In genomic region chr10:117878626-117879025, GRCh38 we compare ENCODE assay signal across 24 cellular contexts.
DNase-seq lines count a peak whose midpoint lies in the region; ATAC-seq and TF ChIP-seq lines count a peak whose summit lies in the region.
"Had no signal": no experiment of that assay in that cellular context is flagged by ENCODE, and none has a peak within 500 bp of the region (broad histone marks: within the 10 kb centered on the region; RNA-seq: fewer than 3 reads in every experiment).

No MANE protein-coding gene starts in this region.

- no peaks in the 10 kb centered on the region for H3K9me3 Mint-ChIP-seq in glutamatergic neuron (ENCODE audit: unreplicated experiment)
- H3K9me3 Mint-ChIP-seq: CD4-positive, CD25-positive, alpha-beta regulatory T cell; CD8-positive, alpha-beta memory T cell had no signal

- ATAC-seq in GM21619 (IDR thresholded peaks at IDR 0.05; ENCODE audit: unreplicated experiment): no peak
- ATAC-seq: A549, GM12878 had no signal

- H3K27ac Mint-ChIP-seq in glutamatergic neuron (ENCODE audit: unreplicated experiment): peak overlapping the region; percentile 14
- H3K27ac Mint-ChIP-seq: CD14-positive monocyte; CD4-positive, alpha-beta memory T cell; CD4-positive, CD25-positive, alpha-beta regulatory T cell; CD8-positive, alpha-beta memory T cell had no signal

- POLR2A ChIA-PET in HEK293T (lab: Yijun Ruan, JAX): no interaction called here

- no peaks in the 10 kb centered on the region for H3K36me3 Mint-ChIP-seq in glutamatergic neuron (ENCODE audit: unreplicated experiment)
- H3K36me3 Mint-ChIP-seq: CD14-positive monocyte; CD4-positive, alpha-beta memory T cell; CD4-positive, CD25-positive, alpha-beta regulatory T cell; CD8-positive, alpha-beta memory T cell had no signal

- CTCF ChIA-PET in HEK293T (lab: Yijun Ruan, JAX): interaction anchor here (0.6 to 0.8 kb wide), 2 partner anchors 340 to 380 kb away, joined by 3 read pairs; no protein-coding TSS in a partner anchor

- H3K4me3 ChIP-seq in epithelial cell of esophagus (ENCODE audit: low read length): no peak overlapping the region
- H3K4me3 ChIP-seq: A549, BLaER1, GM12878 had no signal

- peaks cover 9% of the 10 kb centered on the region for H3K27me3 Mint-ChIP-seq in glutamatergic neuron (ENCODE audit: unreplicated experiment)
- H3K27me3 Mint-ChIP-seq: CD4-positive, CD25-positive, alpha-beta regulatory T cell had no signal

- DNase-seq in ACHN: peak; percentile 9
- peak; percentile 2 for DNase-seq in epithelial cell of esophagus (ENCODE audit: low read depth)
- DNase-seq in glutamatergic neuron: no peak
- DNase-seq in renal cortical epithelial cell (ENCODE audit: low read depth): peak; percentile 66
- DNase-seq in NCI-H2227 treated with DMSO at 0.1 percent for 48 hours (lab: John Stamatoyannopoulos, UW): no peak
- no peak for DNase-seq in HEK293T (ENCODE audit: extremely low spot score)
- DNase-seq: BE2C; C1 segment of cervical spinal cord; CD4-positive, alpha-beta memory T cell; CD4-positive, CD25-positive, alpha-beta regulatory T cell; CD8-positive, alpha-beta memory T cell; COR-L47; DMS 273 treated with DMSO at 0.1 percent for 48 hours; DMS153; DMS53; DMS79; DND-41; EL; GDM1 had no signal

- peaks cover 3% of the 10 kb centered on the region for H3K4me1 Mint-ChIP-seq in glutamatergic neuron (ENCODE audit: low read depth, unreplicated experiment)
- H3K4me1 Mint-ChIP-seq: CD14-positive monocyte; CD4-positive, alpha-beta memory T cell; CD4-positive, CD25-positive, alpha-beta regulatory T cell; CD8-positive, alpha-beta memory T cell had no signal

- no peak overlapping the region for H3K4me3 Mint-ChIP-seq in glutamatergic neuron (ENCODE audit: unreplicated experiment)
- H3K4me3 Mint-ChIP-seq: CD14-positive monocyte; CD4-positive, CD25-positive, alpha-beta regulatory T cell; CD8-positive, alpha-beta memory T cell had no signal

- in situ Hi-C loops in ACHN (cut with HindIII; ENCODE audit: low pct_ligation_motif_present, low pct_unique_long_range_greater_than_20kb, low sequenced_read_pairs): no loop called here

- TF ChIP-seq CTCF in epithelial cell of esophagus (IDR thresholded peaks at IDR 0.05; ENCODE audit: insufficient read depth, low read depth, low read length, missing control alignments): no peak
- TF ChIP-seq CTCF in glutamatergic neuron (IDR thresholded peaks at IDR 0.05; ENCODE audit: partially characterized antibody, unreplicated experiment): no peak

TF ChIP-seq in HEK293T, 16 proteins besides CTCF, POLR2A, EP300 and RAD21:
- TF ChIP-seq BHLHE40 (IDR thresholded peaks at IDR 0.05; ENCODE audit: borderline replicate concordance) (no peak), ARNT (IDR thresholded peaks at IDR 0.05) (no peak), PKNOX1 (IDR thresholded peaks at IDR 0.05) (no peak), HDGF (IDR thresholded peaks at IDR 0.05; ENCODE audit: borderline replicate concordance) (no peak), SP1 (IDR thresholded peaks at IDR 0.05) (no peak), FOXA1 (IDR thresholded peaks at IDR 0.05) (no peak), CTBP1 (IDR thresholded peaks at IDR 0.05; ENCODE audit: borderline replicate concordance) (no peak)
TF ChIP-seq in HEK293T: peak in this region for 0.

Comparison
In these comparisons a context has a peak if more than half of its experiments do, and no peak if none do; other contexts are left out.
1. DNase-seq: peak in ACHN (single experiment), epithelial cell of esophagus (single experiment) and renal cortical epithelial cell (single experiment); none in glutamatergic neuron (single experiment), NCI-H2227 treated with DMSO at 0.1 percent for 48 hours (single experiment) and HEK293T (single experiment).